Comparison of ENCODE assay signal across 30 cellular contexts in genomic region chr13:43080199-43080598, GRCh38.
"Had no signal": no experiment of that assay in that cellular context is flagged by ENCODE, and none has a peak within 500 bp of the region (broad histone marks: within the 10 kb centered on the region; RNA-seq: fewer than 3 reads in every experiment).

No MANE protein-coding gene starts in this region.

- H3K27me3 ChIP-seq: adrenal gland, body of pancreas, gastrocnemius medialis, heart left ventricle had no signal

- H3K4me3 Mint-ChIP-seq: activated CD8-positive, alpha-beta T cell treated with anti-CD3 and anti-CD28 coated beads for 36 hours; activated naive CD4-positive, alpha-beta T cell treated with anti-CD3 and anti-CD28 coated beads for 36 hours; activated naive CD4-positive, alpha-beta T cell treated with anti-CD3 and anti-CD28 coated beads, Interleukin-2, amount 50 U/mL, for 24 hours; activated naive CD8-positive, alpha-beta T cell treated with anti-CD3 and anti-CD28 coated beads for 36 hours; activated naive CD8-positive, alpha-beta T cell treated with anti-CD3 and anti-CD28 coated beads, Interleukin-2, amount 50 U/mL, for 24 hours; activated T-cell treated with anti-CD3 and anti-CD28 coated beads, Interleukin-2, amount 50 U/mL, for 4 hours had no signal

- H3K4me1 ChIP-seq: adrenal gland had no signal

- FAIRE-seq: colon, endometrium, endothelial cell of umbilical vein had no signal

- H3K36me3 ChIP-seq: adrenal gland had no signal

- H3K9me3 ChIP-seq: adrenal gland, body of pancreas, gastrocnemius medialis had no signal

- H3K27me3 Mint-ChIP-seq: activated CD8-positive, alpha-beta T cell treated with anti-CD3 and anti-CD28 coated beads for 36 hours; activated naive CD4-positive, alpha-beta T cell treated with anti-CD3 and anti-CD28 coated beads, Interleukin-2, amount 50 U/mL, for 24 hours; activated naive CD8-positive, alpha-beta T cell treated with anti-CD3 and anti-CD28 coated beads for 36 hours; activated naive CD8-positive, alpha-beta T cell treated with anti-CD3 and anti-CD28 coated beads, Interleukin-2, amount 50 U/mL, for 24 hours had no signal

- H3K9me3 Mint-ChIP-seq: activated CD8-positive, alpha-beta T cell treated with anti-CD3 and anti-CD28 coated beads for 36 hours; activated naive CD4-positive, alpha-beta T cell treated with anti-CD3 and anti-CD28 coated beads for 36 hours; activated naive CD4-positive, alpha-beta T cell treated with anti-CD3 and anti-CD28 coated beads, Interleukin-2, amount 50 U/mL, for 24 hours; activated naive CD8-positive, alpha-beta T cell treated with anti-CD3 and anti-CD28 coated beads, Interleukin-2, amount 50 U/mL, for 24 hours; activated T-cell treated with anti-CD3 and anti-CD28 coated beads, Interleukin-2, amount 50 U/mL, for 4 hours had no signal

- DNase-seq: activated CD4-positive, alpha-beta T cell treated with anti-CD3 and anti-CD28 coated beads for 4 hours; activated CD4-positive, alpha-beta T cell treated with anti-CD3 and anti-CD28 coated beads, Interleukin-2, amount 50 U/mL, for 1 hour; activated CD4-positive, alpha-beta T cell treated with anti-CD3 and anti-CD28 coated beads, Interleukin-2, amount 50 U/mL, for 48 hours; activated CD4-positive, CD25-positive, alpha-beta regulatory T cell; activated CD4-positive, CD25-positive, alpha-beta regulatory T cell treated with anti-CD3 and anti-CD28 coated beads, Interleukin-2, amount 50 U/mL, for 72 hours; activated CD8-positive, alpha-beta memory T cell treated with anti-CD3 and anti-CD28 coated beads for 24 hours; activated CD8-positive, alpha-beta T cell treated with anti-CD3 and anti-CD28 coated beads for 36 hours; activated effector memory CD4-positive, alpha-beta T cell treated with anti-CD3 and anti-CD28 coated beads, Interleukin-2, amount 50 U/mL, for 16 hours; activated naive CD4-positive, alpha-beta T cell treated with anti-CD3 and anti-CD28 coated beads for 36 hours; activated naive CD8-positive, alpha-beta T cell treated with anti-CD3 and anti-CD28 coated beads for 36 hours; activated naive CD8-positive, alpha-beta T cell treated with anti-CD3 and anti-CD28 coated beads, Interleukin-2, amount 50 U/mL, for 24 hours; activated T-cell treated with anti-CD3 and anti-CD28 coated beads, Interleukin-2, amount 50 U/mL, for 4 hours; adrenal gland; amygdala; aorta; body of pancreas; caudate nucleus; cortex of kidney; effector CD8-positive, alpha-beta T cell; foreskin fibroblast; gastrocnemius medialis; glutamatergic neuron; heart left ventricle; T-helper 2 cell had no signal

- H3K27ac Mint-ChIP-seq: activated CD8-positive, alpha-beta T cell treated with anti-CD3 and anti-CD28 coated beads for 36 hours; activated naive CD4-positive, alpha-beta T cell treated with anti-CD3 and anti-CD28 coated beads for 36 hours; activated naive CD4-positive, alpha-beta T cell treated with anti-CD3 and anti-CD28 coated beads, Interleukin-2, amount 50 U/mL, for 24 hours; activated naive CD8-positive, alpha-beta T cell treated with anti-CD3 and anti-CD28 coated beads for 36 hours; activated naive CD8-positive, alpha-beta T cell treated with anti-CD3 and anti-CD28 coated beads, Interleukin-2, amount 50 U/mL, for 24 hours; activated T-helper 2 cell treated with anti-CD3 and anti-CD28 coated beads, Interferon-gamma antibody, Interleukin-2, Interleukin-4, amounts not matched to agents 10 μg/mL and 5 μg/mL and 100 μg/mL, durations not matched to agents 14 hours and 24 hours and 36 hours had no signal

- H3K4me3 ChIP-seq: adrenal gland, body of pancreas, gastrocnemius medialis, heart left ventricle had no signal

- H3K27ac ChIP-seq: adrenal gland, body of pancreas, epithelial cell of prostate, gastrocnemius medialis had no signal
